Comparison of ENCODE assay signal across 8 cellular contexts in genomic region chr3:42490243-42490642, GRCh38. TPM values are rescaled to one million over a fixed set of nuclear protein-coding genes. Genes with fewer than 3 reads are reported as not detected.
DNase-seq lines count a peak whose midpoint lies in the region; ATAC-seq lines count a peak whose summit lies in the region.

No MANE protein-coding gene starts in this region.

- POLR2A ChIA-PET in CD4-positive, alpha-beta memory T cell (lab: Charles Lee; ENCODE audit: partially characterized antibody) = no interaction called here

- H3K27me3 ChIP-seq in CD4-positive, alpha-beta memory T cell (ENCODE audit: insufficient read depth, low read length) = no peaks in the 10 kb centered on the region

- H3K4me3 Mint-ChIP-seq in activated T-helper 17 cell treated with anti-CD3 and anti-CD28 coated beads, Interleukin-2, amount 50 U/mL, for 72 hours = no peak overlapping the region
- H3K4me3 Mint-ChIP-seq in CD4-positive, alpha-beta memory T cell = no peak overlapping the region

- no peaks in the 10 kb centered on the region for H3K9me3 ChIP-seq in CD4-positive, alpha-beta memory T cell (ENCODE audit: control insufficient read depth in 1 of 2, low read length in 2 of 2)

- ATAC-seq in GM19438 (IDR thresholded peaks at IDR 0.05; ENCODE audit: low read depth, unreplicated experiment) = peak; percentile 98
- ATAC-seq in HG03378 (IDR thresholded peaks at IDR 0.05; ENCODE audit: unreplicated experiment) = peak; percentile 94
- no peak for ATAC-seq in activated T-helper 17 cell treated with anti-CD3 and anti-CD28 coated beads, Interleukin-2, amount 50 U/mL, for 72 hours (replicated peaks)

- no peak overlapping the region for H3K27ac ChIP-seq in CD4-positive, alpha-beta memory T cell (ENCODE audit: low read depth, low read length)

- H3K27me3 Mint-ChIP-seq in activated T-helper 17 cell treated with anti-CD3 and anti-CD28 coated beads, Interleukin-2, amount 50 U/mL, for 72 hours = no peaks in the 10 kb centered on the region
- peaks cover 0 to 1% of the 10 kb centered on the region in 2 donors for H3K27me3 Mint-ChIP-seq in CD4-positive, alpha-beta memory T cell

- H3K36me3 Mint-ChIP-seq in activated T-helper 17 cell treated with anti-CD3 and anti-CD28 coated beads, Interleukin-2, amount 50 U/mL, for 72 hours (ENCODE audit: low read depth) = no peaks in the 10 kb centered on the region
- H3K36me3 Mint-ChIP-seq in CD4-positive, alpha-beta memory T cell = no peaks in the 10 kb centered on the region

- no peak overlapping the region for H3K27ac Mint-ChIP-seq in activated T-helper 17 cell treated with anti-CD3 and anti-CD28 coated beads, Interleukin-2, amount 50 U/mL, for 72 hours
- no peak overlapping the region for H3K27ac Mint-ChIP-seq in CD4-positive, alpha-beta memory T cell

- H3K36me3 ChIP-seq in CD4-positive, alpha-beta memory T cell (ENCODE audit: insufficient read depth, low read length) = no peaks in the 10 kb centered on the region

- no peaks in the 10 kb centered on the region for H3K4me1 Mint-ChIP-seq in activated T-helper 17 cell treated with anti-CD3 and anti-CD28 coated beads, Interleukin-2, amount 50 U/mL, for 72 hours
- H3K4me1 Mint-ChIP-seq in CD4-positive, alpha-beta memory T cell = no peaks in the 10 kb centered on the region

- intact Hi-C loops in CD4-positive, alpha-beta memory T cell (cut with micrococcal nuclease) = no loop called here

- peak; percentile 21 for DNase-seq in COR-L47 (lab: John Stamatoyannopoulos, UW)
- DNase-seq in SKM-1 (lab: John Stamatoyannopoulos, UW; ENCODE audit: unreplicated experiment) = peak; percentile 85
- DNase-seq in kidney tubule cell (ENCODE audit: low spot score) = peak; percentile 82
- no peak for DNase-seq in cerebellar cortex (ENCODE audit: low spot score)
- no peak for DNase-seq in CD4-positive, alpha-beta memory T cell

- H3K4me3 ChIP-seq in CD4-positive, alpha-beta memory T cell (ENCODE audit: low read length in 2 of 2) = no peak overlapping the region

- no peaks in the 10 kb centered on the region for H3K4me1 ChIP-seq in CD4-positive, alpha-beta memory T cell (ENCODE audit: insufficient read depth, low read length)

- CTCF ChIA-PET in CD4-positive, alpha-beta memory T cell (lab: Charles Lee; ENCODE audit: partially characterized antibody) = interaction anchor here (1.4 kb wide), 1 partner anchor 11 kb away, joined by 7 read pairs; the partner anchor contains the start of gene VIPR1

- H3K9me3 Mint-ChIP-seq in activated T-helper 17 cell treated with anti-CD3 and anti-CD28 coated beads, Interleukin-2, amount 50 U/mL, for 72 hours = no peaks in the 10 kb centered on the region
- no peaks in the 10 kb centered on the region for H3K9me3 Mint-ChIP-seq in CD4-positive, alpha-beta memory T cell

RNA-seq across cellular contexts. Expression of gene VIPR1, which starts 12.2 kb away (rescaled TPM):
- total RNA-seq in activated T-helper 17 cell treated with anti-CD3 and anti-CD28 coated beads, Interleukin-2, amount 50 U/mL, for 72 hours = 10 to 100 TPM in 1 of 2 donors, 1 to 10 TPM in 1; 1.9 to 12.1 TPM
- 100 to 1,000 TPM in 1 of 2 experiments, 10 to 100 TPM in 1; 93.6 to 104 TPM for total RNA-seq in CD4-positive, alpha-beta memory T cell
- 10 to 100 TPM; 23.1 to 30.4 TPM for polyA plus RNA-seq in CD4-positive, alpha-beta memory T cell

Comparison
In these comparisons a context has a peak if more than half of its experiments do, and no peak if none do; other contexts are left out.
1. DNase-seq: peak in COR-L47 (single experiment), SKM-1 (single experiment) and kidney tubule cell (single experiment); none in cerebellar cortex (single experiment) and CD4-positive, alpha-beta memory T cell (0 of 5).
2. RNA of gene VIPR1, which starts 12.2 kb away (total RNA-seq): 93.6 to 104 TPM in CD4-positive, alpha-beta memory T cell; 1.9 to 12.1 TPM in activated T-helper 17 cell treated with anti-CD3 and anti-CD28 coated beads, Interleukin-2, amount 50 U/mL, for 72 hours; every median in the first group is over 4 times any median in the second.